In the genomic region with DNA sequence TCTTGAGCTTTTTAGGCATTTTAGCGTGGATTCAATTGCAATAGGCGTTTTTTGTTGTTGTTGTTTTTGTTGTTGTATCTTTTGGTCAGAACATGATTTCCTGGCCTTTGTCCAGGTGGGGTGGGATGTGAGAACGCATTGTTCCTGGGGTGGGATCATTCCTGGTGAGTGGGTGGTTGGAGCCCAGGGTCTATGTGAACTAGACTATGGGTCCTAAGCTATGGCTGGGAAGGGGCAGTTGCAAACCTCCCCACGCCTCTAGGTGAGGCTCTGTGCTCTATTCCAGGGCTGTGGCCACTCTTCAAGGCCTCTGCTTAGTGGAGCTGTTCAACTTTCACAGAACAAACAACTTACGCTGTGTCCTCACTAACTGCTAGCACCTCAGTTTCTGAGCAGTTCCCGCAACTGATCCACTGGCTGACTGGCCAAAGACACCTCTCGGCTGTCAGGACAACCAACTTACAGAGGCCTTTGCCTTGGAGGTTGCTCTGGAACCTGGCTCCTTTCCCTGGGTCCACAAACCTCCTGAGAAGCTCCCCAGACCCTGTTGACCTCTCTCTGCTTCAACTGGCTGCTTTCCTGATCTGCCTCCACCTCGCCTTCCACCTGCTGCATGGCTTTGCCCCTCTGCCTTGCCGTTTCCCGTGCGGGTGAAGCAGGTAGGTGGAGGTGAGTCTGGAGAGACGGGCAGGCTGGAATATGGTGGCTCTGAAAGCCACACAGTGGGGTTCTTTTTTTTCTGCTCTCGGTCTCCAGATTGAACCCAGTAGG, we compare ENCODE assay signal across 10 cellular contexts. TPM values are rescaled to one million over a fixed set of nuclear protein-coding genes. Genes with fewer than 3 reads are reported as not detected.
DNase-seq lines count a peak whose midpoint lies in the region; ATAC-seq, FAIRE-seq and TF ChIP-seq lines count a peak whose summit lies in the region.
"Had no signal": no experiment of that assay in that cellular context is flagged by ENCODE, and none has a peak within 500 bp of the region (broad histone marks: within the 10 kb centered on the region; RNA-seq: fewer than 3 reads in every experiment).

No MANE protein-coding gene starts in this region.

- H4K12ac ChIP-seq in trophoblast cell (ENCODE audit: low read depth, low read length) = no peak overlapping the region

- H3K4ac ChIP-seq in H1 (replicated peaks; ENCODE audit: insufficient read length, low read depth, low read length) = no peak overlapping the region
- no peak overlapping the region for H3K4ac ChIP-seq in trophoblast cell (ENCODE audit: low read depth, low read length)

- peak overlapping the region; percentile 75 for H3K4me2 ChIP-seq in Loucy (ENCODE audit: low read depth, low read length, poor library complexity, severe bottlenecking)
- H3K4me2 ChIP-seq in H1 (ENCODE audit: insufficient read depth in 1 of 2, low read depth in 2 of 2, low read length in 2 of 2) = peak overlapping the region in 1 of 2 experiments; percentile 66; a peak in 2 of 4 replicates
- no peak overlapping the region for H3K4me2 ChIP-seq in trophoblast cell (ENCODE audit: low read length)

- H3K18ac ChIP-seq in H1 (ENCODE audit: extremely low read depth, low read length) (no peak overlapping the region), trophoblast cell (ENCODE audit: low read length) (no peak overlapping the region)

- H2BK5ac ChIP-seq in H1 (ENCODE audit: low read depth, low read length) (peak overlapping the region; percentile 100; the same call in 1 of the 2 replicates), trophoblast cell (ENCODE audit: low read depth, low read length, poor library complexity) (no peak overlapping the region)

- H3K79me2 ChIP-seq in Loucy (ENCODE audit: insufficient read depth, low read length) = no peaks in the 10 kb centered on the region
- no peaks in the 10 kb centered on the region for H3K79me2 ChIP-seq in H1 (ENCODE audit: control insufficient read depth in 1 of 2, insufficient read depth in 2 of 2, low read length in 2 of 2)
- H3K79me2 ChIP-seq in trophoblast cell (ENCODE audit: control insufficient read depth, insufficient read depth, low read length, poor library complexity) = peaks cover 6% of the 10 kb centered on the region

- 84% methylated on average over 13 of the region's 13 CpGs; no CpG with 5 or more reads in 1 of the 2 experiments for WGBS in H1 (ENCODE audit: extremely low coverage in 1 of 2, insufficient coverage in 1 of 2, insufficient read length in 1 of 2, insufficient replicate concordance in 2 of 2, low coverage in 1 of 2, low lambda C conversion rate in 2 of 2, missing lambda C conversion rate in 1 of 2), 2 experiments
- WGBS in trophoblast cell (ENCODE audit: extremely low coverage, insufficient coverage, insufficient read length) = no CpG with 5 or more reads among the region's 13 CpGs

- H3K4me1 ChIP-seq in Loucy (ENCODE audit: insufficient read depth, low read length, poor library complexity, severe bottlenecking) (peaks cover 5% of the 10 kb centered on the region), H1 (replicated peaks in 1 of 4; ENCODE audit: control insufficient read depth in 3 of 4, insufficient read depth in 4 of 4, low read length in 3 of 4) (peaks cover 2 to 5% (median 3%) of the 10 kb centered on the region in 4 experiments; a peak in 5 of 7 replicates), trophoblast cell (ENCODE audit: control insufficient read depth in 1 of 2, insufficient read depth in 2 of 2, low read length in 2 of 2) (peaks cover 4% of the 10 kb centered on the region in 2 experiments), A673 (ENCODE audit: insufficient read depth, low read length, poor library complexity, severe bottlenecking) (peaks cover 6% of the 10 kb centered on the region)

- CTCF ChIA-PET in H1 (lab: Charles Lee; ENCODE audit: partially characterized antibody) (interaction anchor here (0.6 to 5.3 kb wide), 14 partner anchors 10 to 197 kb away, joined by 3 to 26 read pairs (median 8); partner anchors contain the start of genes BTBD19, DYNLT4 and PLK3), A673 (lab: Charles Lee) (no interaction called here)

- no peaks in the 10 kb centered on the region for H3K9me3 ChIP-seq in Loucy (ENCODE audit: insufficient read depth, low read depth, low read length)
- H3K9me3 ChIP-seq in H1 (ENCODE audit: insufficient read depth in 2 of 2, low read depth in 1 of 2, low read length in 1 of 2) = no peaks in the 10 kb centered on the region
- no peaks in the 10 kb centered on the region for H3K9me3 ChIP-seq in trophoblast cell (ENCODE audit: insufficient read depth, low read depth, low read length)
- H3K9me3 ChIP-seq in A673 (ENCODE audit: low read depth, low read length, poor library complexity, severe bottlenecking) = no peaks in the 10 kb centered on the region

- no peak for FAIRE-seq in H1 (lab: Jason Lieb, UNC)
- FAIRE-seq: endometrium had no signal

- H3K23ac ChIP-seq in H1 (ENCODE audit: insufficient read length) (no peak overlapping the region), trophoblast cell (ENCODE audit: low read length) (no peak overlapping the region)

- H3K14ac ChIP-seq in H1 (ENCODE audit: insufficient read length) (no peak overlapping the region), trophoblast cell (ENCODE audit: low read length) (no peak overlapping the region)

- H3K9me2 ChIP-seq in Loucy (replicated peaks; ENCODE audit: low read depth, low read length) = no peaks in the 10 kb centered on the region

- DNase-seq in H1 (ENCODE audit: low read depth in 1 of 2, low spot score in 2 of 2) = no peak
- DNase-seq in trophoblast cell = no peak
- DNase-seq in A673 (ENCODE audit: low spot score) = no peak
- DNase-seq in DMS114 treated with DMSO at 0.1 percent for 48 hours (lab: John Stamatoyannopoulos, UW; ENCODE audit: unreplicated experiment) = no peak
- DNase-seq in NCI-H1436 (lab: John Stamatoyannopoulos, UW) = no peak
- DNase-seq: NCI-H774 had no signal

- no peaks in the 10 kb centered on the region for H3K27me3 ChIP-seq in Loucy (ENCODE audit: insufficient read depth, low read length, poor library complexity, severe bottlenecking)
- no peaks in the 10 kb centered on the region; a peak in 2 of 7 replicates for H3K27me3 ChIP-seq in H1 (replicated peaks in 1 of 4; ENCODE audit: control insufficient read depth in 3 of 4, extremely low read depth in 1 of 4, insufficient read depth in 3 of 4, low read length in 3 of 4)
- no peaks in the 10 kb centered on the region for H3K27me3 ChIP-seq in trophoblast cell (ENCODE audit: insufficient read depth, low read length)
- H3K27me3 ChIP-seq in A673 (replicated peaks; ENCODE audit: insufficient read depth, low read depth, low read length, poor library complexity) = no peaks in the 10 kb centered on the region

- TF ChIP-seq POLR2A in H1 (IDR thresholded peaks at IDR 0.05; ENCODE audit: control extremely low read depth in 1 of 2, low read depth in 2 of 2, low read length in 2 of 2) = no peak

- no peak for TF ChIP-seq EP300 in H1 (IDR thresholded peaks at IDR 0.05; ENCODE audit: borderline replicate concordance in 1 of 2, low read depth in 2 of 2, low read length in 2 of 2)

- TF ChIP-seq RAD21 in H1 (IDR thresholded peaks at IDR 0.05 in 1 of 2, conservative IDR thresholded peaks at IDR 0.05 in 1 of 2; ENCODE audit: low read depth in 2 of 2, low read length in 2 of 2) = no peak

- H2AK5ac ChIP-seq in H1 (ENCODE audit: low read depth, low read length) (no peak overlapping the region), trophoblast cell (ENCODE audit: low read length) (no peak overlapping the region)

- no peak for TF ChIP-seq CTCF in C4-2B (conservative IDR thresholded peaks at IDR 0.05)
- TF ChIP-seq CTCF in Loucy (conservative IDR thresholded peaks at IDR 0.05; ENCODE audit: low read length) = no peak
- TF ChIP-seq CTCF in H1 (IDR thresholded peaks at IDR 0.05; ENCODE audit: control extremely low read depth in 1 of 3, insufficient read depth in 1 of 3, low read depth in 1 of 3, low read length in 3 of 3) = no peak
- TF ChIP-seq CTCF in A673 (conservative IDR thresholded peaks at IDR 0.05; ENCODE audit: low read depth, low read length) = no peak

- intact Hi-C loops in A673 (cut with micrococcal nuclease; ENCODE audit: unreplicated experiment) = no loop called here

- H4K20me1 ChIP-seq in Loucy (ENCODE audit: insufficient read depth, low read length, poor library complexity, severe bottlenecking) (no peaks in the 10 kb centered on the region), H1 (replicated peaks in 1 of 2; ENCODE audit: control insufficient read depth in 1 of 2, insufficient read depth in 2 of 2, low read length in 2 of 2) (no peaks in the 10 kb centered on the region)

- H3K36me3 ChIP-seq in Loucy (ENCODE audit: insufficient read depth, low read length) (no peaks in the 10 kb centered on the region), H1 (ENCODE audit: control insufficient read depth in 2 of 4, insufficient read depth in 4 of 4, low read length in 3 of 4) (no peaks in the 10 kb centered on the region), trophoblast cell (ENCODE audit: control insufficient read depth in 1 of 2, insufficient read depth in 2 of 2, low read length in 2 of 2) (no peaks in the 10 kb centered on the region), A673 (ENCODE audit: insufficient read depth, low read length, poor library complexity, severe bottlenecking) (no peaks in the 10 kb centered on the region)

- POLR2A ChIA-PET in H1 (lab: Charles Lee; ENCODE audit: partially characterized antibody) (interaction anchor here (0.6 to 16.6 kb wide), 20 partner anchors 9 to 701 kb away, joined by 3 to 547 read pairs (median 9); partner anchors contain the start of genes BEST4, BTBD19, DYNLT4 and EIF2B3), A673 (lab: Charles Lee; ENCODE audit: low non-redundant PET) (no interaction called here)

- H3K4me3 ChIP-seq in Loucy (ENCODE audit: low read length, poor library complexity, severe bottlenecking) (no peak overlapping the region), H1 (ENCODE audit: extremely low read depth in 1 of 4, insufficient read depth in 2 of 4, low read depth in 3 of 4, low read length in 4 of 4) (peak overlapping the region in 1 of 4 experiments; percentile 64; a peak in 1 of 8 replicates), trophoblast cell (ENCODE audit: low read depth, low read length) (no peak overlapping the region), A673 (ENCODE audit: low read depth, low read length, poor library complexity, severe bottlenecking) (no peak overlapping the region)

- H3K56ac ChIP-seq in H1 (replicated peaks; ENCODE audit: insufficient read length, low read depth, low read length) = no peak overlapping the region

- H3K9ac ChIP-seq in Loucy (ENCODE audit: low read depth, low read length, poor library complexity, severe bottlenecking) (peak overlapping the region; percentile 65), H1 (replicated peaks in 1 of 4; ENCODE audit: extremely low read depth in 1 of 4, low read depth in 3 of 4, low read length in 3 of 4) (peak overlapping the region in 1 of 4 experiments; percentile 5; a peak in 1 of 7 replicates), trophoblast cell (ENCODE audit: low read length) (no peak overlapping the region)

- H2BK15ac ChIP-seq in H1 (ENCODE audit: low read length) = peak overlapping the region; percentile 65

- H4K91ac ChIP-seq in H1 (replicated peaks; ENCODE audit: insufficient read length, low read length) = no peak overlapping the region
- no peak overlapping the region for H4K91ac ChIP-seq in trophoblast cell (ENCODE audit: low read depth, low read length)

- no peak overlapping the region for H2BK120ac ChIP-seq in H1 (replicated peaks; ENCODE audit: low read depth, low read length)
- H2BK120ac ChIP-seq in trophoblast cell (ENCODE audit: insufficient read depth, low read length, poor library complexity) = peak overlapping the region; percentile 55

- H3K23me2 ChIP-seq in H1 (ENCODE audit: low read depth, low read length) = peaks cover 7% of the 10 kb centered on the region

- H2AFZ ChIP-seq in Loucy (ENCODE audit: low read length) (no peak overlapping the region), H1 (ENCODE audit: low read length) (no peak overlapping the region), trophoblast cell (ENCODE audit: insufficient read depth, low read length, poor library complexity) (no peak overlapping the region)

- H4K8ac ChIP-seq in H1 (ENCODE audit: extremely low read depth, insufficient read depth, low read length) (0 out of 2 replicates have a peak overlapping the region, but pooled peaks have one; percentile 41), trophoblast cell (ENCODE audit: low read depth, low read length) (peak overlapping the region; percentile 83)

- H2BK12ac ChIP-seq in H1 (ENCODE audit: low read depth, low read length) = peak overlapping the region; percentile 77
- peak overlapping the region; percentile 27 for H2BK12ac ChIP-seq in trophoblast cell (ENCODE audit: low read length)

- no TSS peak for BruUV-seq in A673 (replicated peaks; lab: Mats Ljungman, UMichigan)

- H2BK20ac ChIP-seq in H1 (ENCODE audit: low read length) = 0 out of 2 replicates have a peak overlapping the region, but pooled peaks have one; percentile 72

- ATAC-seq in HG03439 (IDR thresholded peaks at IDR 0.05; ENCODE audit: unreplicated experiment) = no peak

- H4K5ac ChIP-seq in H1 (ENCODE audit: insufficient read length, low read depth, low read length) = no peak overlapping the region

- H3F3A ChIP-seq in Loucy (ENCODE audit: low read depth) = 0 out of 2 replicates have a peak, but pooled peaks cover 2% of the 10 kb centered on the region

- H3K79me1 ChIP-seq in H1 (ENCODE audit: low read depth, low read length) = no peaks in the 10 kb centered on the region
- peaks cover 7% of the 10 kb centered on the region for H3K79me1 ChIP-seq in trophoblast cell (ENCODE audit: low read length)

- H3K27ac ChIP-seq in C4-2B = peak overlapping the region; percentile 94; the same call in 1 of the 2 replicates
- H3K27ac ChIP-seq in H1 (ENCODE audit: low read depth, low read length) = no peak overlapping the region
- H3K27ac ChIP-seq in trophoblast cell (ENCODE audit: low read depth, low read length) = no peak overlapping the region
- H3K27ac ChIP-seq in A673 (ENCODE audit: low read depth, low read length, poor library complexity, severe bottlenecking) = no peak overlapping the region

RNA-seq across cellular contexts. Expression of gene BTBD19, which starts 12.8 kb away (rescaled TPM):
- 1.1 and 1.5 TPM in 2 replicates for total RNA-seq in H1 (2021; fragmentation: NEBNext Ultra II Directional; extraction: Animal tissue kit (Norgen Biotek cat#: 25700))
- polyA plus RNA-seq in H1 (2011; rRNA removed) = 1.1 and 1.6 TPM in 2 replicates
- polyA plus RNA-seq in H1 (2011; cell fraction: cytosol; rRNA removed) = 0.80 TPM
- polyA plus RNA-seq in H1 (2011; cell fraction: nucleus; rRNA removed) = 3.9 TPM
- 0.54 to 1.00 TPM (median 0.66 TPM) in 4 replicates for polyA plus RNA-seq in H1 (2012, experiment 1 of 2)
- polyA plus RNA-seq in H1 (2012, experiment 2 of 2) = 0.52 TPM
- 1.4 TPM for polyA plus RNA-seq in H1 (2013, experiment 1 of 2)
- 1.1 TPM for polyA plus RNA-seq in H1 (2013, experiment 2 of 2)
- 0.39 and 1.0 TPM in 2 replicates for polyA minus RNA-seq in H1 (2011; rRNA and poly(A)+ RNA removed)
- 1.1 TPM for polyA minus RNA-seq in H1 (2011; cell fraction: cytosol; rRNA and poly(A)+ RNA removed)
- 2.0 TPM for polyA minus RNA-seq in H1 (2011; cell fraction: nucleus; rRNA and poly(A)+ RNA removed)
- polyA plus RNA-seq in trophoblast cell (2013) = 5.8 and 5.9 TPM in 2 replicates
- total RNA-seq in A673 (2021) = 10.3 and 12.6 TPM in 2 replicates

RNA-seq across cellular contexts. Expression of gene DYNLT4, which starts 14.0 kb away (rescaled TPM):
- total RNA-seq in H1 (2021; fragmentation: NEBNext Ultra II Directional; extraction: Animal tissue kit (Norgen Biotek cat#: 25700)) = not detected in 2 replicates
- 0.19 and 0.29 TPM in 2 replicates for polyA plus RNA-seq in H1 (2011; rRNA removed)
- 0.16 TPM for polyA plus RNA-seq in H1 (2011; cell fraction: cytosol; rRNA removed)
- polyA plus RNA-seq in H1 (2011; cell fraction: nucleus; rRNA removed) = not detected
- not detected in 4 replicates for polyA plus RNA-seq in H1 (2012, experiment 1 of 2)
- not detected for polyA plus RNA-seq in H1 (2012, experiment 2 of 2)
- polyA plus RNA-seq in H1 (2013, experiment 1 of 2) = not detected
- polyA plus RNA-seq in H1 (2013, experiment 2 of 2) = not detected
- not detected in 2 replicates for polyA minus RNA-seq in H1 (2011; rRNA and poly(A)+ RNA removed)
- polyA minus RNA-seq in H1 (2011; cell fraction: cytosol; rRNA and poly(A)+ RNA removed) = not detected
- polyA minus RNA-seq in H1 (2011; cell fraction: nucleus; rRNA and poly(A)+ RNA removed) = 4.1 TPM
- 0.07 TPM in 1 of 2 replicates, not detected in the other for polyA plus RNA-seq in trophoblast cell (2013)
- 0.44 and 0.54 TPM in 2 replicates for total RNA-seq in A673 (2021)

RNA-seq across cellular contexts. Expression of gene PLK3, which starts 21.0 kb away (rescaled TPM):
- 7.9 and 9.7 TPM in 2 replicates for total RNA-seq in H1 (2021; fragmentation: NEBNext Ultra II Directional; extraction: Animal tissue kit (Norgen Biotek cat#: 25700))
- 12.3 and 21.9 TPM in 2 replicates for polyA plus RNA-seq in H1 (2011; rRNA removed)
- 10.6 TPM for polyA plus RNA-seq in H1 (2011; cell fraction: cytosol; rRNA removed)
- 64.2 TPM for polyA plus RNA-seq in H1 (2011; cell fraction: nucleus; rRNA removed)
- 4.9 to 9.1 TPM (median 8.2 TPM) in 4 replicates for polyA plus RNA-seq in H1 (2012, experiment 1 of 2)
- 6.9 TPM for polyA plus RNA-seq in H1 (2012, experiment 2 of 2)
- polyA plus RNA-seq in H1 (2013, experiment 1 of 2) = 7.1 TPM
- 6.4 TPM for polyA plus RNA-seq in H1 (2013, experiment 2 of 2)
- polyA minus RNA-seq in H1 (2011; rRNA and poly(A)+ RNA removed) = 5.2 and 7.1 TPM in 2 replicates
- 3.7 TPM for polyA minus RNA-seq in H1 (2011; cell fraction: cytosol; rRNA and poly(A)+ RNA removed)
- polyA minus RNA-seq in H1 (2011; cell fraction: nucleus; rRNA and poly(A)+ RNA removed) = 18.2 TPM
- 16.6 TPM in 2 replicates for polyA plus RNA-seq in trophoblast cell (2013)
- 10.8 and 15.6 TPM in 2 replicates for total RNA-seq in A673 (2021)

RNA-seq across cellular contexts. Expression of gene PTCH2, which starts 21.9 kb away (rescaled TPM):
- 1.2 and 1.5 TPM in 2 replicates for total RNA-seq in H1 (2021; fragmentation: NEBNext Ultra II Directional; extraction: Animal tissue kit (Norgen Biotek cat#: 25700))
- polyA plus RNA-seq in H1 (2011; rRNA removed) = 0.35 and 0.77 TPM in 2 replicates
- polyA plus RNA-seq in H1 (2011; cell fraction: cytosol; rRNA removed) = 0.47 TPM
- 2.4 TPM for polyA plus RNA-seq in H1 (2011; cell fraction: nucleus; rRNA removed)
- polyA plus RNA-seq in H1 (2012, experiment 1 of 2) = 0.30 to 0.71 TPM (median 0.52 TPM) in 4 replicates
- polyA plus RNA-seq in H1 (2012, experiment 2 of 2) = 0.18 TPM
- 0.30 TPM for polyA plus RNA-seq in H1 (2013, experiment 1 of 2)
- polyA plus RNA-seq in H1 (2013, experiment 2 of 2) = 0.24 TPM
- 0.15 and 0.25 TPM in 2 replicates for polyA minus RNA-seq in H1 (2011; rRNA and poly(A)+ RNA removed)
- 1.9 TPM for polyA minus RNA-seq in H1 (2011; cell fraction: cytosol; rRNA and poly(A)+ RNA removed)
- 1.5 TPM for polyA minus RNA-seq in H1 (2011; cell fraction: nucleus; rRNA and poly(A)+ RNA removed)
- polyA plus RNA-seq in trophoblast cell (2013) = 0.10 and 0.15 TPM in 2 replicates
- 2.3 and 3.2 TPM in 2 replicates for total RNA-seq in A673 (2021)

RNA-seq across cellular contexts. Expression of gene BEST4, which starts 33.2 kb away (rescaled TPM):
- 0.80 and 1.4 TPM in 2 replicates for total RNA-seq in H1 (2021; fragmentation: NEBNext Ultra II Directional; extraction: Animal tissue kit (Norgen Biotek cat#: 25700))
- 0.76 and 0.86 TPM in 2 replicates for polyA plus RNA-seq in H1 (2011; rRNA removed)
- polyA plus RNA-seq in H1 (2011; cell fraction: cytosol; rRNA removed) = 1.1 TPM
- polyA plus RNA-seq in H1 (2011; cell fraction: nucleus; rRNA removed) = 1.6 TPM
- 1.1 to 1.7 TPM (median 1.3 TPM) in 4 replicates for polyA plus RNA-seq in H1 (2012, experiment 1 of 2)
- polyA plus RNA-seq in H1 (2012, experiment 2 of 2) = 0.97 TPM
- 0.95 TPM for polyA plus RNA-seq in H1 (2013, experiment 1 of 2)
- 0.72 TPM for polyA plus RNA-seq in H1 (2013, experiment 2 of 2)
- polyA minus RNA-seq in H1 (2011; rRNA and poly(A)+ RNA removed) = 0.24 and 0.25 TPM in 2 replicates
- not detected for polyA minus RNA-seq in H1 (2011; cell fraction: cytosol; rRNA and poly(A)+ RNA removed)
- 0.90 TPM for polyA minus RNA-seq in H1 (2011; cell fraction: nucleus; rRNA and poly(A)+ RNA removed)
- polyA plus RNA-seq in trophoblast cell (2013) = 0.14 TPM in 2 replicates
- not detected in 2 replicates for total RNA-seq in A673 (2021)
